In the genomic region with DNA sequence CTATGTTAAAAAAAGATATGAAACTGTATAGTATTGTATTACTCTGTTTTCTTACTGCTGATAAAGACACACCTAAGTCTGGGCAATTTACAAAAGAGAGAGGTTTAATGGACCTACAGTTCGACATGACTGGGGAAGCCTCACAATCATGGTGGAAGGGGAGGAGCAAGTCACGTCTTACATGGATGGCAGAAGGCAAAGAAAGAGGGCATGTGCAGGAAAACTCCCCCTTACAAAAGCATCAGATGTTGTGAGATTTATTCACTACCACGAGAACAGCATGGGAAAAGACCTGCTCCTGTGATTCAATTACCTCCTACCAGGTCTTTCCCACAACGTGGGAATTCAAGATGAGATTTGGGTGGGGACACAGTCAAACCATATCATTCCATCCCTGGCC, we compare ENCODE assay signal across 35 cellular contexts.
"Had no signal": no experiment of that assay in that cellular context is flagged by ENCODE, and none has a peak within 500 bp of the region (broad histone marks: within the 10 kb centered on the region; RNA-seq: fewer than 3 reads in every experiment).

No MANE protein-coding gene starts in this region.

- DNase-seq: Karpas-422, Kasumi-1, MG63, MM.1S, MV-4-11, NCI-H1048, NCI-H1092, NCI-H1092 treated with DMSO at 0.1 percent for 48 hours, NCI-H1105, NCI-H1105 treated with DMSO at 0.1 percent for 48 hours, NCI-H1417, NCI-H1417 treated with DMSO at 0.1 percent for 48 hours, NCI-H1436, NCI-H1436 treated with DMSO at 0.1 percent for 48 hours, NCI-H146, NCI-H1694, NCI-H1694 treated with DMSO at 0.1 percent for 48 hours, NCI-H187, NCI-H187 treated with DMSO at 0.1 percent for 48 hours, NCI-H1930, NCI-H2029, NCI-H2029 treated with DMSO at 0.1 percent for 48 hours, NCI-H2081, NCI-H2081 treated with DMSO at 0.1 percent for 48 hours, NCI-H2107, NCI-H2171, NCI-H2171 treated with DMSO at 0.1 percent for 48 hours, NCI-H2227 treated with DMSO at 0.1 percent for 48 hours, NCI-H226, NCI-H345, NCI-H446, NCI-H446 treated with DMSO at 0.1 percent for 48 hours, NCI-H510A, NCI-H510A treated with DMSO at 0.1 percent for 48 hours, NCI-H524 had no signal

- H3K36me3 ChIP-seq: MG63 had no signal

- H3K4me3 ChIP-seq: MG63 had no signal

- H3K27me3 ChIP-seq: MG63 had no signal
